19 cellular contexts compared by ENCODE assay signal in genomic region chr1:176164014-176164678, GRCh38.
"Had no signal": no experiment of that assay in that cellular context is flagged by ENCODE, and none has a peak within 500 bp of the region (broad histone marks: within the 10 kb centered on the region; RNA-seq: fewer than 3 reads in every experiment).

No MANE protein-coding gene starts in this region.

- H3K4me1 Mint-ChIP-seq: brain had no signal

- ATAC-seq: effector memory CD8-positive, alpha-beta T cell; left ventricle myocardium superior; stimulated activated naive B cell treated with anti-CD40 and anti-IgM and Interleukin-4, amounts not matched to agents 10 μg/mL and 1 μg/mL and 100 μg/mL, for 72 hours; WTC11 had no signal

- H3K4me3 Mint-ChIP-seq: brain; effector memory CD8-positive, alpha-beta T cell; immature natural killer cell; neural crest cell; stimulated activated naive B cell treated with anti-CD40 and anti-IgM and Interleukin-4, amounts not matched to agents 10 μg/mL and 1 μg/mL and 100 μg/mL, for 72 hours; WTC11 had no signal

- H3K27ac Mint-ChIP-seq: brain; stimulated activated naive B cell treated with anti-CD40 and anti-IgM and Interleukin-4, amounts not matched to agents 10 μg/mL and 1 μg/mL and 100 μg/mL, for 72 hours; WTC11 had no signal

- H3K27me3 Mint-ChIP-seq: brain; effector memory CD8-positive, alpha-beta T cell; progenitor cell of endocrine pancreas; stimulated activated naive B cell treated with anti-CD40 and anti-IgM and Interleukin-4, amounts not matched to agents 10 μg/mL and 1 μg/mL and 100 μg/mL, for 72 hours had no signal

- H3K9me3 Mint-ChIP-seq: immature natural killer cell had no signal

- DNase-seq: activated CD4-positive, alpha-beta T cell treated with anti-CD3 and anti-CD28 coated beads, Interleukin-2, amount 50 U/mL, for 4 hours; activated CD8-positive, alpha-beta memory T cell treated with anti-CD3 and anti-CD28 coated beads, Interleukin-2, amount 50 U/mL, for 4 hours; activated effector memory CD4-positive, alpha-beta T cell treated with anti-CD3 and anti-CD28 coated beads, Interleukin-2, amount 50 U/mL, for 16 hours; anterior cingulate cortex; caudate nucleus; effector memory CD8-positive, alpha-beta T cell; esophagus squamous epithelium; immature natural killer cell; left ventricle myocardium superior; SHP77 treated with DMSO at 0.1 percent for 48 hours; SK-N-SH; stimulated activated CD4-positive, alpha-beta T cell treated with anti-CD3 and anti-CD28 coated beads, Interleukin-4, amount 100 ng/mL, for 1 hour; stimulated activated naive B cell treated with anti-CD40 and anti-IgM and Interleukin-4, amounts not matched to agents 10 μg/mL and 1 μg/mL and 100 μg/mL, for 72 hours; substantia nigra; uterus had no signal
